30 cellular contexts compared by ENCODE assay signal in genomic region chr16:78294538-78295225, GRCh38.
"Had no signal": no experiment of that assay in that cellular context is flagged by ENCODE, and none has a peak within 500 bp of the region (broad histone marks: within the 10 kb centered on the region; RNA-seq: fewer than 3 reads in every experiment).

No MANE protein-coding gene starts in this region.

- H3K36me3 Mint-ChIP-seq: mesothelial cell of epicardium, natural killer cell had no signal

- H3K9me3 ChIP-seq: left lung, lower lobe of right lung, pancreas, prostate gland, stomach, testis, thyroid gland, transverse colon, upper lobe of left lung, vagina had no signal

- H3K9me3 Mint-ChIP-seq: natural killer cell; stimulated activated naive B cell treated with anti-CD40 and anti-IgM and Interleukin-4, amounts not matched to agents 10 μg/mL and 1 μg/mL and 100 μg/mL, for 72 hours had no signal

- H3K36me3 ChIP-seq: left lung, lower lobe of right lung, pancreas, prostate gland, stomach, thyroid gland, transverse colon, upper lobe of left lung, vagina had no signal

- DNase-seq: hippocampal formation; kidney glomerular epithelial cell; left colon; left lung; lower lobe of right lung; mammary epithelial cell; mesendoderm; naive B cell; natural killer cell; nucleus accumbens; pancreas; posterior cingulate gyrus; retina; right cardiac atrium; stimulated activated CD4-positive, alpha-beta T cell treated with anti-CD3 and anti-CD28 coated beads, Interleukin-12 subunit alpha, Interleukin-12 subunit beta, amount 100 ng/mL, for 4 hours; stimulated activated CD4-positive, alpha-beta T cell treated with anti-CD3 and anti-CD28 coated beads, Interleukin-15, amount 100 ng/mL, for 24 hours; stimulated activated CD4-positive, alpha-beta T cell treated with anti-CD3 and anti-CD28 coated beads, Interleukin-2, amount 100 ng/mL, for 24 hours; stimulated activated CD4-positive, alpha-beta T cell treated with anti-CD3 and anti-CD28 coated beads, Interleukin-4, amount 100 ng/mL, for 1 hour; stimulated activated naive B cell treated with anti-CD40 and anti-IgM and Interleukin-4, amounts not matched to agents 10 μg/mL and 1 μg/mL and 100 μg/mL, for 72 hours; stimulated activated naive CD8-positive, alpha-beta T cell treated with anti-CD3 and anti-CD28 coated beads, Interleukin-15, Interleukin-2, amounts not matched to agents 100 U/mL and 50 U/mL, for 24 hours; stomach; testis; thyroid gland; transverse colon; upper lobe of left lung had no signal

- H3K4me1 Mint-ChIP-seq: natural killer cell; stimulated activated naive B cell treated with anti-CD40 and anti-IgM and Interleukin-4, amounts not matched to agents 10 μg/mL and 1 μg/mL and 100 μg/mL, for 72 hours had no signal

- H3K4me3 ChIP-seq: left lung, lower lobe of right lung, pancreas, prostate gland, skin epidermis, stomach, testis, thyroid gland, transverse colon, upper lobe of left lung, vagina had no signal

- H3K4me1 ChIP-seq: prostate gland, testis had no signal

- H3K27ac ChIP-seq: left lung, lower lobe of right lung, prostate gland, skin epidermis, stomach, testis, thyroid gland, transverse colon, upper lobe of left lung, vagina had no signal

- H3K27me3 Mint-ChIP-seq: stimulated activated naive B cell treated with anti-CD40 and anti-IgM and Interleukin-4, amounts not matched to agents 10 μg/mL and 1 μg/mL and 100 μg/mL, for 72 hours had no signal

- H3K27ac Mint-ChIP-seq: mesothelial cell of epicardium; natural killer cell; stimulated activated naive B cell treated with anti-CD40 and anti-IgM and Interleukin-4, amounts not matched to agents 10 μg/mL and 1 μg/mL and 100 μg/mL, for 72 hours had no signal

- H3K4me3 Mint-ChIP-seq: mesothelial cell of epicardium; naive B cell; natural killer cell; neural crest cell; stimulated activated naive B cell treated with anti-CD40 and anti-IgM and Interleukin-4, amounts not matched to agents 10 μg/mL and 1 μg/mL and 100 μg/mL, for 72 hours had no signal

- H3K27me3 ChIP-seq: left lung, pancreas, stomach, testis, thyroid gland, transverse colon, upper lobe of left lung, vagina had no signal
